Comparison of ENCODE assay signal across 8 cellular contexts in the genomic region with DNA sequence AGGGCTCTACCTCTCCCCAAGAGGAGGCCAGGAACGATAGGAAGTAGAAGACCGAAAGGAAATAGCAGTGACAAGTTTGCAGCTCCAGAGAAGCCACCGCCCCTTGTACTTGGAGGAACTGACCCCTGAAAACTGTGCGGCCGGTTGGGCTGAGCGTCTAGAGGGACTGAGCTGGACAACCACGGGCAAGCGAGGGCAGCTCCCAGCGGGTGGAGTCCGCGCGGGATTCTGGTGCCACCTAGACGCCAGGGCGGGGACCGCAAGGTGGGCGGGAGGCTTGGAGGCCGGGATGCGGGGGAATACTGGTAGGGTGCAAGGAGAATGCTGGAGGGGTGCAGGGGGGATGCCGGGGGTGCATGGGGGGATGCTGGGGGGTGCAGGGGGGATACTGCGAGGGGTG. TPM values are rescaled to one million over a fixed set of nuclear protein-coding genes. Genes with fewer than 3 reads are reported as not detected.
DNase-seq lines count a peak whose midpoint lies in the region; ATAC-seq and TF ChIP-seq lines count a peak whose summit lies in the region.

No MANE protein-coding gene starts in this region.

- intact Hi-C loops in colonic mucosa (cut with DNase I) (loop anchor here (10.0 kb wide), 1 partner anchor 112 kb away; no protein-coding TSS in a partner anchor), lower leg skin (cut with DNase I; ENCODE audit: low total_unique reads) (no loop called here), aorta (cut with DNase I) (no loop called here)

- no peaks in the 10 kb centered on the region for H3K36me3 ChIP-seq in colonic mucosa
- H3K36me3 ChIP-seq in aorta (ENCODE audit: control insufficient read depth in 1 of 2, insufficient read depth in 2 of 2, low read length in 1 of 2): no peaks in the 10 kb centered on the region

- 1% methylated on average over 16 to 19 of the region's 20 CpGs for WGBS in lower leg skin, 2 donors
- 3% methylated on average over 14 to 20 of the region's 20 CpGs for WGBS in aorta, 2 donors

- H3K4me3 ChIP-seq in colonic mucosa (no peak overlapping the region), lower leg skin (ENCODE audit: low read depth, poor library complexity, severe bottlenecking) (no peak overlapping the region), aorta (ENCODE audit: low read length in 2 of 2) (no peak overlapping the region)

- H3K27ac ChIP-seq in colonic mucosa: no peak overlapping the region
- no peak overlapping the region for H3K27ac ChIP-seq in aorta (ENCODE audit: low read depth in 1 of 2, low read length in 2 of 2)

- TF ChIP-seq CTCF in colonic mucosa (IDR thresholded peaks at IDR 0.05): no peak
- no peak for TF ChIP-seq CTCF in lower leg skin (IDR thresholded peaks at IDR 0.05)

- peak; percentile 15 for DNase-seq in NCI-H345 (lab: John Stamatoyannopoulos, UW)
- no peak for DNase-seq in NCI-H345 treated with DMSO at 0.1 percent for 48 hours (lab: John Stamatoyannopoulos, UW; ENCODE audit: unreplicated experiment)
- DNase-seq in NCI-H526 treated with DMSO at 0.1 percent for 48 hours (lab: John Stamatoyannopoulos, UW): peak; percentile 38
- DNase-seq in colonic mucosa: peak; percentile 37
- peak; percentile 32 to 89 for DNase-seq in lower leg skin (ENCODE audit: low spot score in 2 of 2)
- peak; percentile 85 to 88 for DNase-seq in aorta

- ATAC-seq in aorta (ENCODE audit: low FRiP score): no peak
- ATAC-seq in HG03175 (IDR thresholded peaks at IDR 0.05; ENCODE audit: unreplicated experiment): no peak
- no peak for ATAC-seq in GM19395 (IDR thresholded peaks at IDR 0.05; ENCODE audit: unreplicated experiment)

- H3K27me3 ChIP-seq in colonic mucosa: peaks cover 32% of the 10 kb centered on the region
- no peaks in the 10 kb centered on the region for H3K27me3 ChIP-seq in aorta (ENCODE audit: control insufficient read depth in 1 of 2, insufficient read depth in 2 of 2, low read length in 1 of 2)

- H3K4me1 ChIP-seq in colonic mucosa: peaks cover 11% of the 10 kb centered on the region
- H3K4me1 ChIP-seq in aorta (ENCODE audit: control insufficient read depth in 1 of 2, insufficient read depth in 2 of 2, low read length in 2 of 2): no peaks in the 10 kb centered on the region

- H3K9me3 ChIP-seq in colonic mucosa (no peaks in the 10 kb centered on the region), aorta (ENCODE audit: control insufficient read depth, low read length) (no peaks in the 10 kb centered on the region)

- TF ChIP-seq POLR2A in lower leg skin (IDR thresholded peaks at IDR 0.05): no peak

- no peak overlapping the region for H3K9ac ChIP-seq in colonic mucosa (ENCODE audit: low read depth in 2 of 2, low read length in 2 of 2)

RNA-seq across cellular contexts. Expression of a gene that starts 1.3 kb away (rescaled TPM):
- total RNA-seq in colonic mucosa (under 1 TPM; 0.25 to 0.88 TPM), lower leg skin (1 to 10 TPM in 2 of 4 donors, under 1 TPM in 2; 0.25 to 1.7 (median 0.91) TPM), aorta (under 1 TPM; 0.27 to 0.45 TPM)
- 1 to 10 TPM in 1 of 2 donors, under 1 TPM in 1; 0.13 to 1.1 TPM for polyA plus RNA-seq in aorta

RNA-seq across cellular contexts. Expression of a gene that starts 54.9 kb away (rescaled TPM):
- total RNA-seq in colonic mucosa (10 to 100 TPM; 21.8 to 33.7 TPM), lower leg skin (100 to 1,000 TPM; 139 to 237 (median 177) TPM), aorta (10 to 100 TPM; 28.5 to 37.8 TPM)
- polyA plus RNA-seq in aorta: 10 to 100 TPM; 20.0 to 26.3 TPM
